ENCODE assay signal across 22 cellular contexts in the genomic region with DNA sequence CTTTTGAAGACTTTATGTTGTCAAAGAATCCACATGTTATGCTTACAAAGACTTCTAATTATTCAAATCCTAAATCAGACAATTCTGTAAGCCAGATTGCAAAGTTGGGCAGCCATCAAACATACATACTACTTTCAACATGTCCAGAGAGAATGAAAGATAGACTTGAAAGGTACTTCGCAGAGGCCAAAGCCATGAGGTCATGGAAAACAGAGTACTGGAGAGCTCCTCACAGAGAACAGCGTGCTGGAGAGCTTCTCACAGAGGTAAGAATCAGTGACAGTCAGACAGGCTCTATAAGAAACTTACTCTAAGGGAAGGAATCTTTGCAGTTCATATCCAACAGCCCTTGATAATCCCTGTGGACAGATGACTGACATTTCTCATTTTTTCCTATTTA.
DNase-seq lines count a peak whose midpoint lies in the region; ATAC-seq, FAIRE-seq and TF ChIP-seq lines count a peak whose summit lies in the region.
"Had no signal": no experiment of that assay in that cellular context is flagged by ENCODE, and none has a peak within 500 bp of the region (broad histone marks: within the 10 kb centered on the region; RNA-seq: fewer than 3 reads in every experiment).

No MANE protein-coding gene starts in this region.

- H3K79me2 ChIP-seq in SK-N-SH (ENCODE audit: insufficient read depth) (no peaks in the 10 kb centered on the region), astrocyte (ENCODE audit: insufficient read depth, low read length) (no peaks in the 10 kb centered on the region)

- TF ChIP-seq POLR2A in thyroid gland (IDR thresholded peaks at IDR 0.05), result peak in 1 of 2 donors; percentile 46

- H3K27ac Mint-ChIP-seq in astrocyte (ENCODE audit: unreplicated experiment), result peak overlapping the region; percentile 75
- H3K27ac Mint-ChIP-seq: CD14-positive monocyte; CD8-positive, alpha-beta T cell; HFFc6 had no signal

- no peak overlapping the region for H3K4me3 Mint-ChIP-seq in astrocyte (ENCODE audit: unreplicated experiment)
- H3K4me3 Mint-ChIP-seq: CD14-positive monocyte; CD8-positive, alpha-beta T cell; HFFc6 had no signal

- H3K9me3 Mint-ChIP-seq in astrocyte (ENCODE audit: unreplicated experiment), result no peaks in the 10 kb centered on the region
- H3K9me3 Mint-ChIP-seq: CD8-positive, alpha-beta T cell; HFFc6 had no signal

- TF ChIP-seq CTCF in SK-N-SH (IDR thresholded peaks at IDR 0.05) (no peak), astrocyte (IDR thresholded peaks at IDR 0.05; ENCODE audit: insufficient read depth, low read depth, low read length) (no peak), left lung (IDR thresholded peaks at IDR 0.05) (no peak), thyroid gland (IDR thresholded peaks at IDR 0.05) (no peak)

- H2AFZ ChIP-seq in SK-N-SH (ENCODE audit: low read depth) (no peak overlapping the region), astrocyte (ENCODE audit: low read depth, low read length) (no peak overlapping the region)

- H3K4me3 ChIP-seq in SK-N-SH (ENCODE audit: low read depth in 2 of 2, low read length in 1 of 2) (no peak overlapping the region), astrocyte (ENCODE audit: insufficient read depth, low read depth, low read length) (no peak overlapping the region), left lung (no peak overlapping the region), thyroid gland (replicated peaks in 1 of 3) (no peak overlapping the region)

- peaks cover 31% of the 10 kb centered on the region for H3K4me1 Mint-ChIP-seq in astrocyte (ENCODE audit: low read depth, unreplicated experiment)
- H3K4me1 Mint-ChIP-seq: CD14-positive monocyte had no signal

- TF ChIP-seq RAD21 in SK-N-SH (IDR thresholded peaks at IDR 0.05; ENCODE audit: low read length), result no peak

- H3F3A ChIP-seq in SK-N-SH (replicated peaks; ENCODE audit: insufficient read depth), result no peaks in the 10 kb centered on the region

- WGBS in SK-N-SH (ENCODE audit: low lambda C conversion rate), result 80% methylated on average over 2 of the region's 2 CpGs
- WGBS in thyroid gland, 2 donors, result 17 to 45% methylated on average over 2 of the region's 2 CpGs

- no peaks in the 10 kb centered on the region for H3K27me3 Mint-ChIP-seq in astrocyte (ENCODE audit: low read depth, unreplicated experiment)

- no peak for FAIRE-seq in astrocyte (lab: Jason Lieb, UNC)
- FAIRE-seq: D721Med, G401.6, GM12891, H1 had no signal

- H3K4me2 ChIP-seq in SK-N-SH, result no peak overlapping the region
- no peak overlapping the region for H3K4me2 ChIP-seq in astrocyte (ENCODE audit: low read length)

- ATAC-seq in SK-N-SH treated with all-trans-retinoic acid at 6 μM for 48 hours, result no peak
- peak; percentile 94 for ATAC-seq in left lung
- ATAC-seq in GM18861 (IDR thresholded peaks at IDR 0.05; ENCODE audit: unreplicated experiment), result no peak
- ATAC-seq: CD8-positive, alpha-beta T cell had no signal

- H4K20me1 ChIP-seq in SK-N-SH (ENCODE audit: insufficient read depth) (no peaks in the 10 kb centered on the region), astrocyte (ENCODE audit: insufficient read depth, low read length) (no peaks in the 10 kb centered on the region)

- no peaks in the 10 kb centered on the region for H3K36me3 ChIP-seq in SK-N-SH (replicated peaks in 1 of 2; ENCODE audit: control insufficient read depth in 1 of 2, insufficient read depth in 2 of 2, low read length in 1 of 2)
- H3K36me3 ChIP-seq in astrocyte (ENCODE audit: insufficient read depth, low read length), result no peaks in the 10 kb centered on the region
- no peaks in the 10 kb centered on the region for H3K36me3 ChIP-seq in left lung
- H3K36me3 ChIP-seq in thyroid gland, result no peaks in the 10 kb centered on the region

- intact Hi-C loops in left lung (cut with DNase I) (no loop called here), thyroid gland (cut with DNase I) (no loop called here)

- no peaks in the 10 kb centered on the region for H3K9me3 ChIP-seq in SK-N-SH
- no peaks in the 10 kb centered on the region for H3K9me3 ChIP-seq in astrocyte (ENCODE audit: insufficient read depth, low read depth, low read length)
- no peaks in the 10 kb centered on the region for H3K9me3 ChIP-seq in left lung
- no peaks in the 10 kb centered on the region for H3K9me3 ChIP-seq in thyroid gland

- no peak for DNase-seq in SK-N-SH
- peak; percentile 37 for DNase-seq in astrocyte (ENCODE audit: low read depth)
- DNase-seq in left lung, result no peak
- DNase-seq in thyroid gland, result peak; percentile 62 to 72
- no peak for DNase-seq in NCI-H510A treated with DMSO at 0.1 percent for 48 hours (lab: John Stamatoyannopoulos, UW)
- no peak for DNase-seq in stimulated activated CD4-positive, alpha-beta T cell treated with anti-CD3 and anti-CD28 coated beads, Interleukin-15, amount 100 ng/mL, for 24 hours
- DNase-seq: CD8-positive, alpha-beta T cell; COR-L47; DMS153; DMS79 treated with DMSO at 0.1 percent for 48 hours; EL; HCEC 1CT; HFFc6 had no signal

- H3K9me2 ChIP-seq in SK-N-SH, result no peaks in the 10 kb centered on the region

- H3K9ac ChIP-seq in SK-N-SH (no peak overlapping the region), astrocyte (ENCODE audit: low read length) (no peak overlapping the region)

- H3K27me3 ChIP-seq in SK-N-SH (ENCODE audit: insufficient read depth), result no peaks in the 10 kb centered on the region
- H3K27me3 ChIP-seq in astrocyte (ENCODE audit: insufficient read depth, low read length), result no peaks in the 10 kb centered on the region
- no peaks in the 10 kb centered on the region for H3K27me3 ChIP-seq in left lung
- H3K27me3 ChIP-seq in thyroid gland, result no peaks in the 10 kb centered on the region

- peaks cover 9 to 10% of the 10 kb centered on the region in 2 experiments; a peak in 2 of 4 replicates for H3K4me1 ChIP-seq in SK-N-SH (ENCODE audit: control insufficient read depth in 1 of 2, insufficient read depth in 2 of 2, low read depth in 1 of 2, low read length in 1 of 2)
- peaks cover 6% of the 10 kb centered on the region for H3K4me1 ChIP-seq in astrocyte (ENCODE audit: insufficient read depth, low read length)
- H3K4me1 ChIP-seq in left lung, result no peaks in the 10 kb centered on the region
- H3K4me1 ChIP-seq in thyroid gland, result peaks cover 12 to 13% of the 10 kb centered on the region in 2 donors

- POLR2A ChIA-PET in SK-N-SH (lab: Yijun Ruan, JAX), result no interaction called here

- no peak overlapping the region for H3K27ac ChIP-seq in SK-N-SH (ENCODE audit: low read depth in 2 of 2, low read length in 1 of 2)
- H3K27ac ChIP-seq in astrocyte (ENCODE audit: low read depth, low read length), result no peak overlapping the region
- H3K27ac ChIP-seq in left lung, result no peak overlapping the region
- peak overlapping the region; percentile 34 to 79 (median 50) for H3K27ac ChIP-seq in thyroid gland
- H3K27ac ChIP-seq: 22Rv1, HL-60 had no signal

- no peaks in the 10 kb centered on the region for H3K36me3 Mint-ChIP-seq in astrocyte (ENCODE audit: low read depth, unreplicated experiment)
- H3K36me3 Mint-ChIP-seq: CD14-positive monocyte; CD8-positive, alpha-beta T cell had no signal

- CTCF ChIA-PET in SK-N-SH (lab: Yijun Ruan, JAX), result interaction anchor here (1.4 to 1.5 kb wide), 2 partner anchors 13 to 14 kb away, joined by 3 to 4 read pairs; no protein-coding TSS in a partner anchor

- TF ChIP-seq EP300 in SK-N-SH (IDR thresholded peaks at IDR 0.05; ENCODE audit: borderline replicate concordance in 1 of 2, low read depth in 1 of 2, low read length in 1 of 2), result no peak

TF ChIP-seq in SK-N-SH treated with all-trans-retinoic acid at 6 μM for 48 hours, 23 proteins besides CTCF, POLR2A, EP300 and RAD21:
- TF ChIP-seq, protein P1, sequence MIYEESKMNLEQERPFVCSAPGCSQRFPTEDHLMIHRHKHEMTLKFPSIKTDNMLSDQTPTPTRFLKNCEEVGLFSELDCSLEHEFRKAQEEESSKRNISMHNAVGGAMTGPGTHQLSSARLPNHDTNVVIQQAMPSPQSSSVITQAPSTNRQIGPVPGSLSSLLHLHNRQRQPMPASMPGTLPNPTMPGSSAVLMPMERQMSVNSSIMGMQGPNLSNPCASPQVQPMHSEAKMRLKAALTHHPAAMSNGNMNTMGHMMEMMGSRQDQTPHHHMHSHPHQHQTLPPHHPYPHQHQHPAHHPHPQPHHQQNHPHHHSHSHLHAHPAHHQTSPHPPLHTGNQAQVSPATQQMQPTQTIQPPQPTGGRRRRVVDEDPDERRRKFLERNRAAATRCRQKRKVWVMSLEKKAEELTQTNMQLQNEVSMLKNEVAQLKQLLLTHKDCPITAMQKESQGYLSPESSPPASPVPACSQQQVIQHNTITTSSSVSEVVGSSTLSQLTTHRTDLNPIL (CRISPR knock-in tag; IDR thresholded peaks at IDR 0.05; ENCODE audit: low read depth), result 0 out of 2 replicates have a peak, but pooled peaks have one; percentile 3
- TF ChIP-seq ZFP3 (CRISPR knock-in tag; IDR thresholded peaks at IDR 0.05) (no peak), RARB (CRISPR knock-in tag; IDR thresholded peaks at IDR 0.05) (no peak), ZC3H10 (CRISPR knock-in tag; IDR thresholded peaks at IDR 0.05) (no peak), ISL1 (CRISPR knock-in tag; IDR thresholded peaks at IDR 0.05) (peak; percentile 53), SNAI2 (CRISPR knock-in tag; IDR thresholded peaks at IDR 0.05) (no peak), ZFP30 (CRISPR knock-in tag; IDR thresholded peaks at IDR 0.05) (no peak)

TF ChIP-seq in SK-N-SH, 30 proteins besides CTCF, POLR2A, EP300 and RAD21 (continues in another document):
- TF ChIP-seq SIN3A (IDR thresholded peaks at IDR 0.05; ENCODE audit: borderline replicate concordance, low read depth, low read length) (no peak), NFIC (IDR thresholded peaks at IDR 0.05; ENCODE audit: borderline replicate concordance) (no peak), ELF1 (IDR thresholded peaks at IDR 0.05) (no peak), TCF12 (IDR thresholded peaks at IDR 0.05) (no peak), MEF2A (IDR thresholded peaks at IDR 0.05; ENCODE audit: borderline replicate concordance, low read depth) (no peak)
- TF ChIP-seq, protein P2, sequence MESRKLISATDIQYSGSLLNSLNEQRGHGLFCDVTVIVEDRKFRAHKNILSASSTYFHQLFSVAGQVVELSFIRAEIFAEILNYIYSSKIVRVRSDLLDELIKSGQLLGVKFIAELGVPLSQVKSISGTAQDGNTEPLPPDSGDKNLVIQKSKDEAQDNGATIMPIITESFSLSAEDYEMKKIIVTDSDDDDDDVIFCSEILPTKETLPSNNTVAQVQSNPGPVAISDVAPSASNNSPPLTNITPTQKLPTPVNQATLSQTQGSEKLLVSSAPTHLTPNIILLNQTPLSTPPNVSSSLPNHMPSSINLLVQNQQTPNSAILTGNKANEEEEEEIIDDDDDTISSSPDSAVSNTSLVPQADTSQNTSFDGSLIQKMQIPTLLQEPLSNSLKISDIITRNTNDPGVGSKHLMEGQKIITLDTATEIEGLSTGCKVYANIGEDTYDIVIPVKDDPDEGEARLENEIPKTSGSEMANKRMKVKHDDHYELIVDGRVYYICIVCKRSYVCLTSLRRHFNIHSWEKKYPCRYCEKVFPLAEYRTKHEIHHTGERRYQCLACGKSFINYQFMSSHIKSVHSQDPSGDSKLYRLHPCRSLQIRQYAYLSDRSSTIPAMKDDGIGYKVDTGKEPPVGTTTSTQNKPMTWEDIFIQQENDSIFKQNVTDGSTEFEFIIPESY (IDR thresholded peaks at IDR 0.05; ENCODE audit: borderline replicate concordance, low read depth), result no peak

Comparison
In these comparisons a context has a peak if more than half of its experiments do, and no peak if none do; other contexts are left out.
1. DNase-seq: peak in astrocyte (single experiment) and thyroid gland (2 of 2); none in SK-N-SH (single experiment), left lung (0 of 2), NCI-H510A treated with DMSO at 0.1 percent for 48 hours (single experiment) and stimulated activated CD4-positive, alpha-beta T cell treated with anti-CD3 and anti-CD28 coated beads, Interleukin-15, amount 100 ng/mL, for 24 hours (single experiment).
2. H3K27ac ChIP-seq: peak in thyroid gland (3 of 3); none in SK-N-SH (0 of 2), astrocyte (single experiment) and left lung (0 of 2).